In genomic region chr10:127896590-127896989, GRCh38 we compare ENCODE assay signal across 10 cellular contexts. TPM values are rescaled to one million over a fixed set of nuclear protein-coding genes. Genes with fewer than 3 reads are reported as not detected.
"Had no signal": no experiment of that assay in that cellular context is flagged by ENCODE, and none has a peak within 500 bp of the region (broad histone marks: within the 10 kb centered on the region; RNA-seq: fewer than 3 reads in every experiment).

No MANE protein-coding gene starts in this region.

- H3K9me3 ChIP-seq: HAP-1 had no signal

- H3K27ac Mint-ChIP-seq: HFFc6, IgD-negative memory B cell had no signal

- ATAC-seq: HCT116 had no signal

- H3K27ac ChIP-seq: GM23248, HL-60 had no signal

- H3K4me3 Mint-ChIP-seq: HFFc6, IgD-negative memory B cell had no signal

- H2AFZ ChIP-seq: GM23248 had no signal

- H3K4me1 ChIP-seq: HAP-1 had no signal

- H3K4me3 ChIP-seq: GM23248, HAP-1 had no signal

- H3K36me3 Mint-ChIP-seq: IgD-negative memory B cell had no signal

- H3K36me3 ChIP-seq: HAP-1 had no signal

- DNase-seq: GM23248, GOT3, H7, HFFc6, KG1 had no signal

- H3K9ac ChIP-seq: GM23248 had no signal

- H3K4me1 Mint-ChIP-seq: IgD-negative memory B cell had no signal

RNA-seq across cellular contexts. Expression of gene CLRN3, which starts 3.8 kb away (rescaled TPM):
- total RNA-seq: GM23248, H7, HFFc6, HT1080 had no signal
- polyA plus RNA-seq: GM23248, IgD-negative memory B cell had no signal
